Comparison of ENCODE assay signal across 23 cellular contexts in the genomic region with DNA sequence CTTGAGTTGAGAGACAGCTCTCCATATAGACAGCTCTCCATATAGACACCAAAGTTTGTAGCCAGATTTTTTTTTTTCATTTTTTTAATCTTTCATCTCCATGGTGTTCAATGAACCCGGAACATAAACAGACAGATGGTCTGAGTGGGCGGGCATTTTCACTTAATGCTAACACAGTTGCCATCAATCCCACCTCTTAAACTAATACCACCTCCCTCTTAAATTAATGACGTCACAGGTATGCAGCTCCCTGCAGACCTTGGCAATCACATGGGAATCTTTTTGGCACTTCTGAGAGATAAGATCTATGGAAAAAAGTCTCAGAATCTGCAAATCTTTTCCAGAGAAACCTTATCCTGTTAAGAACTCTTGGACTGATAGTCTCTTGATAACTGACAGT.
"Had no signal": no experiment of that assay in that cellular context is flagged by ENCODE, and none has a peak within 500 bp of the region (broad histone marks: within the 10 kb centered on the region; RNA-seq: fewer than 3 reads in every experiment).

No MANE protein-coding gene starts in this region.

- FAIRE-seq: islet of Langerhans, pancreas, urothelium cell line had no signal

- H3K4me3 ChIP-seq: gastroesophageal sphincter, heart left ventricle, pancreas, stomach, suprapubic skin, tibial nerve had no signal

- DNase-seq: activated CD4-positive, alpha-beta T cell treated with anti-CD3 and anti-CD28 coated beads for 4 hours; activated CD4-positive, alpha-beta T cell treated with anti-CD3 and anti-CD28 coated beads, Interleukin-2, amount 50 U/mL, for 48 hours; activated CD8-positive, alpha-beta memory T cell treated with anti-CD3 and anti-CD28 coated beads, Interleukin-2, amount 50 U/mL, for 48 hours; activated effector memory CD4-positive, alpha-beta T cell treated with Interleukin-2 at 50 U/mL for 16 hours; activated naive CD4-positive, alpha-beta T cell treated with anti-CD3 and anti-CD28 coated beads, Interleukin-2, amount 10 ng/mL, durations not matched to agents 7 days and 5 days; activated naive CD8-positive, alpha-beta T cell treated with anti-CD3 and anti-CD28 coated beads, Interleukin-2, amount 50 U/mL, for 24 hours; activated T-cell treated with anti-CD3 and anti-CD28 coated beads, Interleukin-2, amount 50 U/mL, for 4 hours; cortex of kidney; heart left ventricle; pancreas; right cardiac atrium; stimulated activated CD4-positive, alpha-beta T cell treated with anti-CD3 and anti-CD28 coated beads, Interleukin-2, amount 100 ng/mL, for 24 hours; stomach; T-helper 9 cell had no signal

- H3K4me1 ChIP-seq: gastroesophageal sphincter, heart left ventricle, pancreas, stomach had no signal

- H3K9me3 ChIP-seq: gastroesophageal sphincter, heart left ventricle, neutrophil, pancreas, stomach, suprapubic skin, tibial nerve had no signal

- H3K27me3 ChIP-seq: gastroesophageal sphincter, heart left ventricle, neutrophil, pancreas, stomach, suprapubic skin, tibial nerve had no signal

- H3K27ac ChIP-seq: epithelial cell of prostate, gastroesophageal sphincter, heart left ventricle, neutrophil, pancreas, stomach, suprapubic skin, tibial nerve had no signal

- ATAC-seq: activated naive CD8-positive, alpha-beta T cell treated with anti-CD3 and anti-CD28 coated beads, Interleukin-2, amount 50 U/mL, for 24 hours; activated T-cell treated with anti-CD3 and anti-CD28 coated beads, Interleukin-2, amount 50 U/mL, for 4 hours; gastroesophageal sphincter; heart left ventricle; natural killer cell treated with Interleukin-12 subunit alpha and Interleukin-12 subunit beta and Interleukin-15 and Interleukin-18, amount 100 ng/mL, for 72 hours; pancreas; right cardiac atrium; stimulated activated memory B cell treated with anti-CD40 and anti-IgM and Interleukin-4, amounts not matched to agents 10 μg/mL and 1 μg/mL and 100 μg/mL, for 72 hours had no signal

- H3K36me3 ChIP-seq: gastroesophageal sphincter, heart left ventricle, neutrophil, pancreas, stomach, suprapubic skin, tibial nerve had no signal
